In the genomic region with DNA sequence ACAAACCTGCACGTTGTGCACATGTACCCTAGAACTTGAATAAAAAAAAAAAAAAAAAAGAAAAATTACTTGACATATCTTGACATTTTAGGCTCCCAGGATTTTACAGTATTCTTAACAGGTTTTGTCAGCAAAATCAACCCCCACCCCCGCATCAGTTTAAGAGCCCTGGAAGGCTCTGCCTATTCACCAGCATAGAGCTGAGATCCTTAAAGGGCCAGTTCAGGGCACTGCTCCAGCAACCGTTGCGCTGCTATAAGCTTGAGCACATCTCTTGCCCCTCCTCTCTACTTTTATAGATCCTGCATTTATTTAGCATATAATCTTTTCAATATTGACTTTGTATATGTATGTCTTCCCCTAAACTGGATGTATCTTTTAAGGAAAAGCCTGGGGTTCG, we compare ENCODE assay signal across 8 cellular contexts. TPM values are rescaled to one million over a fixed set of nuclear protein-coding genes. Genes with fewer than 3 reads are reported as not detected.
DNase-seq lines count a peak whose midpoint lies in the region; ATAC-seq, FAIRE-seq and TF ChIP-seq lines count a peak whose summit lies in the region.

No MANE protein-coding gene starts in this region.

- H3K27ac Mint-ChIP-seq in activated CD8-positive, alpha-beta memory T cell treated with anti-CD3 and anti-CD28 coated beads, Interleukin-2, amount 10 ng/mL, durations not matched to agents 7 days and 5 days, result peak overlapping the region; percentile 88

- CTCF ChIA-PET in activated CD8-positive, alpha-beta memory T cell treated with anti-CD3 and anti-CD28 coated beads, Interleukin-2, amount 10 ng/mL, durations not matched to agents 7 days and 5 days (lab: Charles Lee), result interaction anchor here (0.5 to 3.0 kb wide), 10 partner anchors 15 to 370 kb away, joined by 3 to 29 read pairs (median 4); partner anchors contain the start of genes APOA5, PCSK7, RNF214 and SIDT2

- FAIRE-seq in RCC 7860 (lab: Jason Lieb, UNC), result no peak

- peaks cover 30% of the 10 kb centered on the region for H3K36me3 Mint-ChIP-seq in activated CD8-positive, alpha-beta memory T cell treated with anti-CD3 and anti-CD28 coated beads, Interleukin-2, amount 10 ng/mL, durations not matched to agents 7 days and 5 days

- H3K36me3 ChIP-seq in esophagus squamous epithelium (peaks cover 0 to 21% (median 6%) of the 10 kb centered on the region in 3 donors), testis (ENCODE audit: low read depth, missing control alignments) (no peaks in the 10 kb centered on the region)

- intact Hi-C loops in esophagus squamous epithelium (cut with DNase I) (no loop called here), testis (cut with DNase I; ENCODE audit: low total_unique reads) (no loop called here)

- TF ChIP-seq POLR2A in esophagus squamous epithelium (IDR thresholded peaks at IDR 0.05) (no peak), testis (IDR thresholded peaks at IDR 0.05) (no peak)

- H3K27me3 Mint-ChIP-seq in activated CD8-positive, alpha-beta memory T cell treated with anti-CD3 and anti-CD28 coated beads, Interleukin-2, amount 10 ng/mL, durations not matched to agents 7 days and 5 days, result peaks cover 24% of the 10 kb centered on the region

- DNase-seq in NCI-H2196 (lab: John Stamatoyannopoulos, UW; ENCODE audit: unreplicated experiment) (peak; percentile 61), esophagus squamous epithelium (lab: John Stamatoyannopoulos, UW) (no peak), myocyte (ENCODE audit: low read depth) (peak; percentile 46), testis (peak; percentile 85), RCC 7860 (ENCODE audit: low spot score) (no peak)
- DNase-seq in activated CD8-positive, alpha-beta memory T cell treated with anti-CD3 and anti-CD28 coated beads, Interleukin-2, amount 10 ng/mL, durations not matched to agents 7 days and 5 days, result peak; percentile 46

- no peaks in the 10 kb centered on the region for H3K9me3 Mint-ChIP-seq in activated CD8-positive, alpha-beta memory T cell treated with anti-CD3 and anti-CD28 coated beads, Interleukin-2, amount 10 ng/mL, durations not matched to agents 7 days and 5 days (ENCODE audit: low read depth)

- peak; percentile 26 for ATAC-seq in GM21717 (IDR thresholded peaks at IDR 0.05; ENCODE audit: unreplicated experiment)
- no peak for ATAC-seq in activated CD8-positive, alpha-beta memory T cell treated with anti-CD3 and anti-CD28 coated beads, Interleukin-2, amount 10 ng/mL, durations not matched to agents 7 days and 5 days

- WGBS in esophagus squamous epithelium, 2 donors, result 6 to 7% methylated on average over 5 of the region's 5 CpGs
- WGBS in testis, 2 donors, result 1 to 2% methylated on average over 5 of the region's 5 CpGs

- H3K4me1 Mint-ChIP-seq in activated CD8-positive, alpha-beta memory T cell treated with anti-CD3 and anti-CD28 coated beads, Interleukin-2, amount 10 ng/mL, durations not matched to agents 7 days and 5 days, result peaks cover 38% of the 10 kb centered on the region

- peak overlapping the region; percentile 100 for H3K4me3 Mint-ChIP-seq in activated CD8-positive, alpha-beta memory T cell treated with anti-CD3 and anti-CD28 coated beads, Interleukin-2, amount 10 ng/mL, durations not matched to agents 7 days and 5 days

- no peak for TF ChIP-seq CTCF in C4-2B (conservative IDR thresholded peaks at IDR 0.05)
- TF ChIP-seq CTCF in esophagus squamous epithelium (IDR thresholded peaks at IDR 0.05), result no peak
- no peak for TF ChIP-seq CTCF in testis (IDR thresholded peaks at IDR 0.05)

- H3K9me3 ChIP-seq in esophagus squamous epithelium, result no peaks in the 10 kb centered on the region
- H3K9me3 ChIP-seq in testis, result no peaks in the 10 kb centered on the region

- H3K27me3 ChIP-seq in esophagus squamous epithelium (peaks cover 0 to 6% (median 0%) of the 10 kb centered on the region in 4 donors), testis (no peaks in the 10 kb centered on the region)

- peak overlapping the region; percentile 92 for H3K27ac ChIP-seq in C4-2B
- H3K27ac ChIP-seq in esophagus squamous epithelium, result peak overlapping the region; percentile 94 to 97 (median 94)
- peak overlapping the region; percentile 84 to 92 for H3K27ac ChIP-seq in testis

- H3K4me1 ChIP-seq in esophagus squamous epithelium (peaks cover 14 to 41% (median 23%) of the 10 kb centered on the region in 3 donors), testis (peaks cover 10% of the 10 kb centered on the region)

- H3K4me3 ChIP-seq in esophagus squamous epithelium, result peak overlapping the region; percentile 83 to 91 (median 90)
- peak overlapping the region; percentile 93 to 97 for H3K4me3 ChIP-seq in testis

RNA-seq across cellular contexts. Expression of gene PAFAH1B2, which starts 0.7 kb away (rescaled TPM):
- 10 to 100 TPM; 54.5 to 66.4 TPM for total RNA-seq in activated CD8-positive, alpha-beta memory T cell treated with anti-CD3 and anti-CD28 coated beads, Interleukin-2, amount 10 ng/mL, durations not matched to agents 7 days and 5 days
- total RNA-seq in esophagus squamous epithelium (10 to 100 TPM; 33.2 to 64.0 (median 48.5) TPM), myocyte (93.0 and 94.1 TPM in 2 replicates), testis (100 to 1,000 TPM; 150 to 156 TPM)
- 47.2 TPM for polyA plus RNA-seq in myocyte (2012)
- 66.5 TPM for polyA plus RNA-seq in testis (ENCODE audit: insufficient read depth, low read depth, low replicate concordance)

RNA-seq across cellular contexts. Expression of gene SIDT2, which starts 35.2 kb away (rescaled TPM):
- 10 to 100 TPM; 18.9 to 21.3 TPM for total RNA-seq in activated CD8-positive, alpha-beta memory T cell treated with anti-CD3 and anti-CD28 coated beads, Interleukin-2, amount 10 ng/mL, durations not matched to agents 7 days and 5 days
- 10 to 100 TPM in 2 of 4 donors, 1 to 10 TPM in 2; 6.9 to 20.0 (median 9.4) TPM for total RNA-seq in esophagus squamous epithelium
- total RNA-seq in myocyte, result 24.7 and 39.6 TPM in 2 replicates
- polyA plus RNA-seq in myocyte (2012), result 70.3 TPM
- 100 to 1,000 TPM in 1 of 2 donors, 10 to 100 TPM in 1; 93.8 to 129 TPM for total RNA-seq in testis
- polyA plus RNA-seq in testis (ENCODE audit: insufficient read depth, low read depth, low replicate concordance), result 69.5 TPM

RNA-seq across cellular contexts. Expression of gene SIK3, which starts 45.2 kb away (rescaled TPM):
- 10 to 100 TPM; 31.0 to 38.3 TPM for total RNA-seq in activated CD8-positive, alpha-beta memory T cell treated with anti-CD3 and anti-CD28 coated beads, Interleukin-2, amount 10 ng/mL, durations not matched to agents 7 days and 5 days
- total RNA-seq in esophagus squamous epithelium (10 to 100 TPM; 16.2 to 35.1 (median 20.3) TPM), myocyte (19.7 and 49.9 TPM in 2 replicates), testis (100 to 1,000 TPM; 123 to 125 TPM)
- 11.0 TPM for polyA plus RNA-seq in myocyte (2012)
- polyA plus RNA-seq in testis (ENCODE audit: insufficient read depth, low read depth, low replicate concordance), result 112 TPM

RNA-seq across cellular contexts. Expression of gene TAGLN, which starts 55.8 kb away (rescaled TPM):
- 1 to 10 TPM; 2.3 to 2.7 TPM for total RNA-seq in activated CD8-positive, alpha-beta memory T cell treated with anti-CD3 and anti-CD28 coated beads, Interleukin-2, amount 10 ng/mL, durations not matched to agents 7 days and 5 days
- 1,000 to 10,000 TPM in 1 of 4 donors, 100 to 1,000 TPM in 2, 10 to 100 TPM in 1; 64.8 to 1,356 (median 373) TPM for total RNA-seq in esophagus squamous epithelium
- 462 and 502 TPM in 2 replicates for total RNA-seq in myocyte
- 4,113 TPM for polyA plus RNA-seq in myocyte (2012)
- 100 to 1,000 TPM; 167 to 187 TPM for total RNA-seq in testis
- 800 TPM for polyA plus RNA-seq in testis (ENCODE audit: insufficient read depth, low read depth, low replicate concordance)

Comparison
In these comparisons a context has a peak if more than half of its experiments do, and no peak if none do; other contexts are left out.
1. DNase-seq: peak in NCI-H2196 (single experiment), activated CD8-positive, alpha-beta memory T cell treated with anti-CD3 and anti-CD28 coated beads, Interleukin-2, amount 10 ng/mL, durations not matched to agents 7 days and 5 days (single experiment), myocyte (single experiment) and testis (single experiment); none in esophagus squamous epithelium (single experiment) and RCC 7860 (single experiment).
2. Peak in every context shown above with its lines, with median percentiles within 50 percentile points of each other: H3K27ac ChIP-seq.